In genomic region chr20:41027366-41027765, GRCh38 we compare ENCODE assay signal across 1 cellular context.
TF ChIP-seq lines count a peak whose summit lies in the region.

No MANE protein-coding gene starts in this region.

TF ChIP-seq in HepG2, 621 proteins besides CTCF, POLR2A, EP300 and RAD21 (continued from another document):
- TF ChIP-seq ZBTB44 (CRISPR knock-in tag; IDR thresholded peaks at IDR 0.05) (no peak), ZNF33A (CRISPR knock-in tag; IDR thresholded peaks at IDR 0.05; ENCODE audit: borderline replicate concordance) (no peak)
